In the genomic region with DNA sequence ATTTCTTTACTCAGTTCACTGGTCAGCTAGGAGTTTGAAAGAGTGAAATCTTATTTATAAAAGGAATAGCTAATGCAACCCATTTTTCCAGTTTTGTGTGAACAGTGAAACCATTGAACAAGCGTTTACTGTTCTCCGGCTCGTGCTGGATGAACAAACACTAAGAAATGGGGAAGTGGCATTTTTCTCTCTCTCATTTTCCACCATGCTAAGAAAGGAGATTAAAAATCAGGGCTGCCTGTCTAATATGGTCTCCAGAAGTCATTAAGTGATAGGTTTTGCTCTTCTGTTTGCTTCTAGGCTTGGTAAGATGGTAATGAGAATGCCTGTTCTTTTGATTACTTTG, we compare ENCODE assay signal across 8 cellular contexts. TPM values are rescaled to one million over a fixed set of nuclear protein-coding genes. Genes with fewer than 3 reads are reported as not detected.
DNase-seq lines count a peak whose midpoint lies in the region; ATAC-seq and TF ChIP-seq lines count a peak whose summit lies in the region.

No MANE protein-coding gene starts in this region.

- peak overlapping the region; percentile 97 for H3K9ac ChIP-seq in ES-I3 (ENCODE audit: low read depth, low read length)
- H3K9ac ChIP-seq in KMS-11: peak overlapping the region; percentile 99

- H4K20me1 ChIP-seq in KMS-11 (ENCODE audit: insufficient read depth): 0 out of 2 replicates have a peak, but pooled peaks cover under 1% of the 10 kb centered on the region

- in situ Hi-C loops in brain microvascular endothelial cell (cut with HindIII; ENCODE audit: low pct_ligation_motif_present, low sequenced_read_pairs): no loop called here

- peaks cover 6% of the 10 kb centered on the region; the same call in 1 of the 2 replicates for H3K4me1 ChIP-seq in ES-I3 (ENCODE audit: insufficient read depth, low read length)
- peaks cover 21% of the 10 kb centered on the region for H3K4me1 ChIP-seq in KMS-11 (ENCODE audit: low read depth, poor library complexity, severe bottlenecking)
- H3K4me1 ChIP-seq in mucosa of descending colon (ENCODE audit: low read depth): peaks cover 30% of the 10 kb centered on the region

- H3K27ac ChIP-seq in KMS-11 (peak overlapping the region; percentile 81), brain microvascular endothelial cell (no peak overlapping the region)

- DNase-seq in brain microvascular endothelial cell (no peak), mucosa of descending colon (no peak), NCI-H82 treated with DMSO at 0.1 percent for 48 hours (lab: John Stamatoyannopoulos, UW; ENCODE audit: unreplicated experiment) (no peak), NCI-H128 (lab: John Stamatoyannopoulos, UW; ENCODE audit: unreplicated experiment) (no peak), NCI-H1436 (lab: John Stamatoyannopoulos, UW) (no peak)

- H3K36me3 ChIP-seq in ES-I3 (ENCODE audit: insufficient read depth, low read length) (no peaks in the 10 kb centered on the region), KMS-11 (ENCODE audit: insufficient read depth) (no peaks in the 10 kb centered on the region), brain microvascular endothelial cell (replicated peaks) (peaks cover 2% of the 10 kb centered on the region), mucosa of descending colon (ENCODE audit: low read depth) (no peaks in the 10 kb centered on the region)

- intact Hi-C loops in mucosa of descending colon (cut with DNase I, micrococcal nuclease): no loop called here

- H3K4me3 ChIP-seq in KMS-11 (IDR thresholded peaks at IDR 0.05; ENCODE audit: insufficient read depth, low read depth, low read length) (no peak overlapping the region), brain microvascular endothelial cell (ENCODE audit: low read depth, low read length) (peak overlapping the region; percentile 98), mucosa of descending colon (peak overlapping the region; percentile 96)

- no peaks in the 10 kb centered on the region for H3K9me3 ChIP-seq in ES-I3 (ENCODE audit: control insufficient read depth, insufficient read depth, low read length)
- no peaks in the 10 kb centered on the region for H3K9me3 ChIP-seq in mucosa of descending colon

- peaks cover 43% of the 10 kb centered on the region for H3K79me2 ChIP-seq in KMS-11 (ENCODE audit: insufficient read depth, low read depth)

- TF ChIP-seq CTCF in KMS-11 (conservative IDR thresholded peaks at IDR 0.05; ENCODE audit: low read depth, low read length): no peak
- no peak for TF ChIP-seq CTCF in brain microvascular endothelial cell (IDR thresholded peaks at IDR 0.05; ENCODE audit: low read depth, low read length, missing control alignments)
- no peak for TF ChIP-seq CTCF in mucosa of descending colon (IDR thresholded peaks at IDR 0.05)

- ATAC-seq in GM21529 (IDR thresholded peaks at IDR 0.05; ENCODE audit: unreplicated experiment): peak; percentile 28
- peak; percentile 3 for ATAC-seq in mucosa of descending colon

- peak overlapping the region; percentile 92 for H2AFZ ChIP-seq in KMS-11 (ENCODE audit: low read depth)

- no peaks in the 10 kb centered on the region for H3K27me3 ChIP-seq in KMS-11 (ENCODE audit: insufficient read depth, low read depth)
- H3K27me3 ChIP-seq in brain microvascular endothelial cell (replicated peaks): no peaks in the 10 kb centered on the region

- H3K4me2 ChIP-seq in KMS-11: peak overlapping the region; percentile 100

RNA-seq across cellular contexts. Expression of a gene that starts 0.8 kb away (rescaled TPM):
- total RNA-seq in mucosa of descending colon: 10 to 100 TPM; 40.4 to 67.5 (median 53.3) TPM

RNA-seq across cellular contexts. Expression of a gene that starts 34.9 kb away (rescaled TPM):
- total RNA-seq in mucosa of descending colon: under 1 TPM in 1 of 3 donors, not detected in 2; 0.13 TPM

RNA-seq across cellular contexts. Expression of a gene that starts 39.6 kb away (rescaled TPM):
- 100 to 1,000 TPM in 2 of 3 donors, 10 to 100 TPM in 1; 75.0 to 139 (median 117) TPM for total RNA-seq in mucosa of descending colon
